10 cellular contexts compared by ENCODE assay signal in genomic region chr17:16980813-16981731, GRCh38. TPM values are rescaled to one million over a fixed set of nuclear protein-coding genes. Genes with fewer than 3 reads are reported as not detected.
A peak's percentile ranks its signal among the peaks of the same experiment; 100 is the strongest.
DNase-seq lines count a peak whose midpoint lies in the region; ATAC-seq and TF ChIP-seq lines count a peak whose summit lies in the region.
"Had no signal": no experiment of that assay in that cellular context is flagged by ENCODE, and none has a peak within 500 bp of the region (broad histone marks: within the 10 kb centered on the region; RNA-seq: fewer than 3 reads in every experiment).

No MANE protein-coding gene starts in this region.

- H3K36me3 ChIP-seq in mesendoderm (ENCODE audit: control insufficient read depth, insufficient read depth, low read length), result no peaks in the 10 kb centered on the region
- H3K36me3 ChIP-seq in tibial artery, result no peaks in the 10 kb centered on the region

- no peak overlapping the region for H3K4ac ChIP-seq in mesendoderm (ENCODE audit: low read depth, low read length)

- H4K5ac ChIP-seq in mesendoderm (ENCODE audit: low read length), result no peak overlapping the region

- WGBS in mesendoderm (ENCODE audit: extremely low coverage, insufficient coverage, low lambda C conversion rate), result no CpG with 5 or more reads among the region's 26 CpGs

- no peak overlapping the region for H3K9ac ChIP-seq in mesendoderm (ENCODE audit: low read length)

- CTCF ChIA-PET in activated CD8-positive, alpha-beta T cell treated with anti-CD3 and anti-CD28 coated beads, Interleukin-2, amount 10 ng/mL, durations not matched to agents 7 days and 5 days (lab: Charles Lee), result no interaction called here

- no peaks in the 10 kb centered on the region for H3K9me3 Mint-ChIP-seq in activated CD8-positive, alpha-beta T cell treated with anti-CD3 and anti-CD28 coated beads, Interleukin-2, amount 10 ng/mL, durations not matched to agents 7 days and 5 days (ENCODE audit: insufficient read depth)

- H3K56ac ChIP-seq in mesendoderm (ENCODE audit: low read length), result no peak overlapping the region

- H3K4me3 Mint-ChIP-seq in activated CD8-positive, alpha-beta T cell treated with anti-CD3 and anti-CD28 coated beads, Interleukin-2, amount 10 ng/mL, durations not matched to agents 7 days and 5 days, result no peak overlapping the region

- H3K27ac Mint-ChIP-seq in activated CD8-positive, alpha-beta T cell treated with anti-CD3 and anti-CD28 coated beads, Interleukin-2, amount 10 ng/mL, durations not matched to agents 7 days and 5 days, result no peak overlapping the region

- no peak for TF ChIP-seq CTCF in GM12875 (IDR thresholded peaks at IDR 0.05; ENCODE audit: borderline replicate concordance, insufficient read depth, low read depth, low read length)
- no peak for TF ChIP-seq CTCF in tibial artery (IDR thresholded peaks at IDR 0.05)

- no peaks in the 10 kb centered on the region for H3K9me3 ChIP-seq in tibial artery

- no peak overlapping the region for H2BK120ac ChIP-seq in mesendoderm (ENCODE audit: low read depth, low read length)

- no peak overlapping the region for H2BK5ac ChIP-seq in mesendoderm (ENCODE audit: low read length)

- no peaks in the 10 kb centered on the region for H3K36me3 Mint-ChIP-seq in activated CD8-positive, alpha-beta T cell treated with anti-CD3 and anti-CD28 coated beads, Interleukin-2, amount 10 ng/mL, durations not matched to agents 7 days and 5 days (ENCODE audit: low read depth)

- no peaks in the 10 kb centered on the region for H3K27me3 ChIP-seq in mesendoderm (ENCODE audit: insufficient read depth, low read length, poor library complexity)
- peaks cover 0 to 3% of the 10 kb centered on the region in 2 donors for H3K27me3 ChIP-seq in tibial artery

- H3K4me2 ChIP-seq in mesendoderm (ENCODE audit: low read length), result no peak overlapping the region

- ATAC-seq in GM21723 (IDR thresholded peaks at IDR 0.05; ENCODE audit: unreplicated experiment), result peak; percentile 46
- ATAC-seq in activated CD8-positive, alpha-beta T cell treated with anti-CD3 and anti-CD28 coated beads, Interleukin-2, amount 10 ng/mL, durations not matched to agents 7 days and 5 days, result no peak

- no peak overlapping the region for H2AK5ac ChIP-seq in mesendoderm (ENCODE audit: low read length)

- H3K79me1 ChIP-seq in mesendoderm (ENCODE audit: low read length), result no peaks in the 10 kb centered on the region

- H3K18ac ChIP-seq in mesendoderm (ENCODE audit: low read length), result no peak overlapping the region

- H3K23ac ChIP-seq in mesendoderm (ENCODE audit: low read length), result no peak overlapping the region

- H3K4me1 ChIP-seq in mesendoderm (ENCODE audit: control insufficient read depth, low read depth, low read length) (no peaks in the 10 kb centered on the region), tibial artery (no peaks in the 10 kb centered on the region)

- intact Hi-C loops in tibial artery (cut with DNase I; ENCODE audit: low total_unique reads), result no loop called here

- H2BK15ac ChIP-seq in mesendoderm (replicated peaks; ENCODE audit: low read depth), result no peak overlapping the region

- H3K27ac ChIP-seq in mesendoderm (ENCODE audit: low read depth, low read length), result no peak overlapping the region
- no peak overlapping the region for H3K27ac ChIP-seq in tibial artery

- peaks cover 11% of the 10 kb centered on the region for H3K4me1 Mint-ChIP-seq in activated CD8-positive, alpha-beta T cell treated with anti-CD3 and anti-CD28 coated beads, Interleukin-2, amount 10 ng/mL, durations not matched to agents 7 days and 5 days (ENCODE audit: low read depth)

- DNase-seq in NCI-H1694 treated with DMSO at 0.1 percent for 48 hours (lab: John Stamatoyannopoulos, UW), result peak; percentile 79
- DNase-seq in mesendoderm, result peak; percentile 14
- DNase-seq in AG08396 (ENCODE audit: low spot score), result no peak
- no peak for DNase-seq in activated CD8-positive, alpha-beta T cell treated with anti-CD3 and anti-CD28 coated beads, Interleukin-2, amount 10 ng/mL, durations not matched to agents 7 days and 5 days
- DNase-seq in tibial artery, result no peak
- no peak for DNase-seq in activated CD4-positive, CD25-positive, alpha-beta regulatory T cell (lab: John Stamatoyannopoulos, UW)
- DNase-seq: dermis blood vessel endothelial cell had no signal

- H3K27me3 Mint-ChIP-seq in activated CD8-positive, alpha-beta T cell treated with anti-CD3 and anti-CD28 coated beads, Interleukin-2, amount 10 ng/mL, durations not matched to agents 7 days and 5 days (ENCODE audit: low read depth), result peaks cover 9% of the 10 kb centered on the region

- peak overlapping the region; percentile 48 for H3K4me3 ChIP-seq in GM12875 (ENCODE audit: low read depth, low read length)
- no peak overlapping the region for H3K4me3 ChIP-seq in mesendoderm (ENCODE audit: low read length)
- H3K4me3 ChIP-seq in tibial artery, result no peak overlapping the region

- no peaks in the 10 kb centered on the region for H3K79me2 ChIP-seq in mesendoderm (ENCODE audit: control insufficient read depth, insufficient read depth, low read length)

- POLR2A ChIA-PET in activated CD8-positive, alpha-beta T cell treated with anti-CD3 and anti-CD28 coated beads, Interleukin-2, amount 10 ng/mL, durations not matched to agents 7 days and 5 days (lab: Charles Lee), result interaction anchor here (0.6 kb wide), 1 partner anchor 140 kb away, joined by 3 read pairs; no protein-coding TSS in a partner anchor

- H4K8ac ChIP-seq in mesendoderm (ENCODE audit: low read depth, low read length), result no peak overlapping the region

RNA-seq across cellular contexts. Expression of gene TNFRSF13B, which starts 9.2 kb away (rescaled TPM):
- 0.95 TPM for polyA plus RNA-seq in mesendoderm (2013, experiment 1 of 2)
- polyA plus RNA-seq in mesendoderm (2013, experiment 2 of 2), result 0.81 TPM
- total RNA-seq in activated CD8-positive, alpha-beta T cell treated with anti-CD3 and anti-CD28 coated beads, Interleukin-2, amount 10 ng/mL, durations not matched to agents 7 days and 5 days, result not detected
- total RNA-seq: dermis blood vessel endothelial cell, kidney epithelial cell had no signal

Comparison
In these comparisons a context has a peak if more than half of its experiments do, and no peak if none do; other contexts are left out.
1. DNase-seq: peak in NCI-H1694 treated with DMSO at 0.1 percent for 48 hours (single experiment) and mesendoderm (single experiment); none in AG08396 (single experiment), activated CD8-positive, alpha-beta T cell treated with anti-CD3 and anti-CD28 coated beads, Interleukin-2, amount 10 ng/mL, durations not matched to agents 7 days and 5 days (single experiment), tibial artery (0 of 2) and activated CD4-positive, CD25-positive, alpha-beta regulatory T cell (0 of 4).